20 cellular contexts compared by ENCODE assay signal in genomic region chr2:15694589-15694986, GRCh38.
A peak's percentile ranks its signal among the peaks of the same experiment; 100 is the strongest.
DNase-seq lines count a peak whose midpoint lies in the region; FAIRE-seq and TF ChIP-seq lines count a peak whose summit lies in the region.
"Had no signal": no experiment of that assay in that cellular context is flagged by ENCODE, and none has a peak within 500 bp of the region (broad histone marks: within the 10 kb centered on the region; RNA-seq: fewer than 3 reads in every experiment).

No MANE protein-coding gene starts in this region.

- H3K9ac ChIP-seq in H9 (ENCODE audit: extremely low read depth, insufficient read length, low read length), result no peak overlapping the region
- H3K9ac ChIP-seq in neuronal stem cell (ENCODE audit: low read depth, low read length, poor library complexity), result no peak overlapping the region
- H3K9ac ChIP-seq: KMS-11 had no signal

- H3K36me3 Mint-ChIP-seq in H9 (ENCODE audit: insufficient read depth in 1 of 3, low read depth in 3 of 3) (no peaks in the 10 kb centered on the region), glutamatergic neuron (ENCODE audit: unreplicated experiment) (no peaks in the 10 kb centered on the region), CD14-positive monocyte (no peaks in the 10 kb centered on the region)

- H3K79me1 ChIP-seq in H9 (ENCODE audit: insufficient read depth, low read depth, low read length, poor library complexity, severe bottlenecking) (no peaks in the 10 kb centered on the region), neuronal stem cell (ENCODE audit: low read depth, low read length) (no peaks in the 10 kb centered on the region)

- H3K18ac ChIP-seq in H9 (ENCODE audit: insufficient read length, low read depth, low read length), result peak overlapping the region; percentile 40
- no peak overlapping the region for H3K18ac ChIP-seq in neuronal stem cell (ENCODE audit: low read length)

- H2BK12ac ChIP-seq in H9 (ENCODE audit: insufficient read length, low read depth, low read length) (no peak overlapping the region), neuronal stem cell (ENCODE audit: low read length) (no peak overlapping the region)

- no peak overlapping the region for H3K56ac ChIP-seq in H9 (ENCODE audit: insufficient read length, low read depth, low read length)

- H3T11ph ChIP-seq in H9 (ENCODE audit: low read length), result no peak overlapping the region

- H3K4me3 ChIP-seq in neuronal stem cell (ENCODE audit: low read length in 2 of 2) (no peak overlapping the region), adrenal gland (no peak overlapping the region)
- H3K4me3 ChIP-seq: HAP-1 had no signal

- no peak overlapping the region for H2AFZ ChIP-seq in H9 (ENCODE audit: low read length)
- peak overlapping the region; percentile 55 for H2AFZ ChIP-seq in neuronal stem cell (ENCODE audit: low read length)

- H3K27me3 Mint-ChIP-seq in H9 (ENCODE audit: low read depth) (no peaks in the 10 kb centered on the region; the same call in 1 of the 2 replicates), glutamatergic neuron (ENCODE audit: unreplicated experiment) (peaks cover 2% of the 10 kb centered on the region), CD14-positive monocyte (ENCODE audit: low read depth in 3 of 3) (peaks cover 0 to 7% (median 0%) of the 10 kb centered on the region in 3 donors)

- peaks cover 0 to 4% of the 10 kb centered on the region in 2 experiments; a peak in 2 of 5 replicates for H3K9me3 Mint-ChIP-seq in H9
- peaks cover 6% of the 10 kb centered on the region for H3K9me3 Mint-ChIP-seq in glutamatergic neuron (ENCODE audit: unreplicated experiment)
- peaks cover 0 to 14% (median 0%) of the 10 kb centered on the region in 7 donors for H3K9me3 Mint-ChIP-seq in CD14-positive monocyte
- H3K9me3 Mint-ChIP-seq: CD4-positive, alpha-beta T cell had no signal

- H2AK5ac ChIP-seq in H9 (ENCODE audit: insufficient read length, low read length) (no peak overlapping the region), neuronal stem cell (ENCODE audit: low read depth, low read length) (no peak overlapping the region)

- no peak for TF ChIP-seq CTCF in H9 (conservative IDR thresholded peaks at IDR 0.05)
- TF ChIP-seq CTCF in glutamatergic neuron (IDR thresholded peaks at IDR 0.05; ENCODE audit: partially characterized antibody, unreplicated experiment), result no peak
- no peak for TF ChIP-seq CTCF in adrenal gland (IDR thresholded peaks at IDR 0.05)
- TF ChIP-seq CTCF in CD14-positive monocyte (IDR thresholded peaks at IDR 0.05), result no peak
- TF ChIP-seq CTCF in D721Med (IDR thresholded peaks at IDR 0.05; ENCODE audit: insufficient read depth, missing control alignments), result no peak

- no peaks in the 10 kb centered on the region for H3K27me3 ChIP-seq in H9 (ENCODE audit: insufficient read depth, low read length)
- peaks cover 0 to 1% (median 0%) of the 10 kb centered on the region in 3 experiments for H3K27me3 ChIP-seq in neuronal stem cell (ENCODE audit: control insufficient read depth in 3 of 3, insufficient read depth in 3 of 3, low read depth in 1 of 3, low read length in 3 of 3)
- no peaks in the 10 kb centered on the region for H3K27me3 ChIP-seq in adrenal gland

- DNase-seq in DMS79 treated with DMSO at 0.1 percent for 48 hours (lab: John Stamatoyannopoulos, UW) (peak; percentile 42), DMS79 (lab: John Stamatoyannopoulos, UW) (no peak), H9 (no peak), glutamatergic neuron (no peak), neuronal stem cell (ENCODE audit: low spot score) (no peak), adrenal gland (no peak), CD14-positive monocyte (ENCODE audit: low spot score) (no peak), D721Med (ENCODE audit: insufficient read length, low spot score) (no peak)
- DNase-seq: C1 segment of cervical spinal cord; CD4-positive, alpha-beta T cell; DMS 273 treated with DMSO at 0.1 percent for 48 hours; DMS53; GDM1; GOT3 had no signal

- H3K9me3 ChIP-seq in H9 (ENCODE audit: control insufficient read depth, low read depth, low read length) (no peaks in the 10 kb centered on the region), neuronal stem cell (replicated peaks in 1 of 2; ENCODE audit: control insufficient read depth in 2 of 2, insufficient read depth in 1 of 2, low read depth in 1 of 2, low read length in 2 of 2) (peaks cover 0 to 2% of the 10 kb centered on the region in 2 donors), adrenal gland (replicated peaks in 1 of 3) (no peaks in the 10 kb centered on the region)
- H3K9me3 ChIP-seq: HAP-1 had no signal

- H3K4me1 Mint-ChIP-seq in H9 (peaks cover 0 to 10% of the 10 kb centered on the region in 2 experiments; a peak in 2 of 4 replicates), glutamatergic neuron (ENCODE audit: low read depth, unreplicated experiment) (peaks cover 27% of the 10 kb centered on the region), CD14-positive monocyte (peaks cover under 1% of the 10 kb centered on the region)

- H4K20me1 ChIP-seq in H9 (ENCODE audit: control insufficient read depth, insufficient read depth, insufficient read length), result no peaks in the 10 kb centered on the region

- H3K4me2 ChIP-seq in H9 (ENCODE audit: insufficient read depth, insufficient read length, low read length) (no peak overlapping the region), neuronal stem cell (ENCODE audit: insufficient read depth, low read length, poor library complexity, severe bottlenecking) (no peak overlapping the region)
- H3K4me2 ChIP-seq: KMS-11 had no signal

- H3K23me2 ChIP-seq in H9 (ENCODE audit: insufficient read length, low read depth, low read length, poor library complexity, severe bottlenecking), result no peaks in the 10 kb centered on the region

- no peak overlapping the region for H2BK20ac ChIP-seq in H9 (ENCODE audit: low read depth, low read length, poor library complexity, severe bottlenecking)

- H2BK15ac ChIP-seq in H9 (ENCODE audit: low read depth, low read length) (no peak overlapping the region), neuronal stem cell (ENCODE audit: low read length) (no peak overlapping the region)

- H3K4ac ChIP-seq in H9 (ENCODE audit: low read depth, low read length), result no peak overlapping the region
- no peak overlapping the region for H3K4ac ChIP-seq in neuronal stem cell (ENCODE audit: low read length)

- no peak overlapping the region for H4K5ac ChIP-seq in H9 (ENCODE audit: insufficient read length, low read depth, low read length)

- H3K4me3 Mint-ChIP-seq in H9 (no peak overlapping the region), glutamatergic neuron (ENCODE audit: unreplicated experiment) (peak overlapping the region; percentile 70), CD14-positive monocyte (no peak overlapping the region)
- H3K4me3 Mint-ChIP-seq: CD4-positive, alpha-beta T cell had no signal

- H3K27ac Mint-ChIP-seq in H9 (no peak overlapping the region; a peak in 1 of 7 replicates), glutamatergic neuron (ENCODE audit: unreplicated experiment) (peak overlapping the region; percentile 86), CD14-positive monocyte (no peak overlapping the region)
- H3K27ac Mint-ChIP-seq: CD4-positive, alpha-beta T cell had no signal

- H4K8ac ChIP-seq in H9 (replicated peaks; ENCODE audit: insufficient read length, low read depth, low read length) (no peak overlapping the region), neuronal stem cell (ENCODE audit: low read depth, low read length) (no peak overlapping the region)

- H3K14ac ChIP-seq in H9 (ENCODE audit: insufficient read depth, low read length) (no peak overlapping the region), neuronal stem cell (ENCODE audit: low read length) (no peak overlapping the region)

- H3K27ac ChIP-seq in H9 (ENCODE audit: insufficient read length, low read depth, low read length), result no peak overlapping the region
- H3K27ac ChIP-seq in neuronal stem cell (replicated peaks; ENCODE audit: low read length), result no peak overlapping the region
- H3K27ac ChIP-seq in adrenal gland, result no peak overlapping the region
- H3K27ac ChIP-seq: 22Rv1, KMS-11 had no signal

- H3K4me1 ChIP-seq in H9 (ENCODE audit: insufficient read depth, low read length) (no peaks in the 10 kb centered on the region), neuronal stem cell (ENCODE audit: control insufficient read depth in 2 of 2, insufficient read depth in 1 of 2, low read depth in 1 of 2, low read length in 2 of 2) (peaks cover 2 to 4% of the 10 kb centered on the region in 2 donors), adrenal gland (replicated peaks in 1 of 2) (no peaks in the 10 kb centered on the region)
- H3K4me1 ChIP-seq: HAP-1 had no signal

- intact Hi-C loops in adrenal gland (cut with DNase I) (no loop called here), CD14-positive monocyte (cut with micrococcal nuclease) (no loop called here)

- no peak overlapping the region for H3K23ac ChIP-seq in H9 (ENCODE audit: insufficient read length, low read depth, low read length)
- H3K23ac ChIP-seq in neuronal stem cell (ENCODE audit: low read depth, low read length, poor library complexity), result no peak overlapping the region

- TF ChIP-seq POLR2A in adrenal gland (IDR thresholded peaks at IDR 0.05), result no peak

- no peak overlapping the region for H2BK120ac ChIP-seq in H9 (ENCODE audit: low read depth, low read length, poor library complexity, severe bottlenecking)
- H2BK120ac ChIP-seq in neuronal stem cell (ENCODE audit: low read depth, low read length), result no peak overlapping the region

- no CpG with 5 or more reads among the region's 7 CpGs for WGBS in H9 (ENCODE audit: extremely low coverage, insufficient read length, low lambda C conversion rate)
- WGBS in neuronal stem cell (ENCODE audit: extremely low coverage in 2 of 2, insufficient read length in 2 of 2, insufficient replicate concordance in 1 of 2), 2 donors, result no CpG with 5 or more reads among the region's 7 CpGs
- WGBS in adrenal gland, 4 donors, result 87 to 91% (median 89%) methylated on average over 7 of the region's 7 CpGs

- no peaks in the 10 kb centered on the region for H3K79me2 ChIP-seq in H9 (ENCODE audit: insufficient read depth, low read length)

- FAIRE-seq in D721Med (lab: Jason Lieb, UNC), result no peak
- FAIRE-seq: GM12892, GM18507, HTR-8/SVneo had no signal

- no peaks in the 10 kb centered on the region for H3K36me3 ChIP-seq in neuronal stem cell (replicated peaks in 1 of 2; ENCODE audit: control insufficient read depth in 2 of 2, insufficient read depth in 2 of 2, low read length in 2 of 2)
- H3K36me3 ChIP-seq in adrenal gland (replicated peaks in 1 of 2), result no peaks in the 10 kb centered on the region
- H3K36me3 ChIP-seq: HAP-1 had no signal

- no peak overlapping the region for H4K91ac ChIP-seq in H9 (ENCODE audit: insufficient read length, low read depth, low read length)
- no peak overlapping the region for H4K91ac ChIP-seq in neuronal stem cell (ENCODE audit: low read depth, low read length, poor library complexity)

- H2BK5ac ChIP-seq in H9 (ENCODE audit: insufficient read length, low read length) (no peak overlapping the region), neuronal stem cell (ENCODE audit: low read length) (no peak overlapping the region)
